Comparison of ENCODE assay signal across 14 cellular contexts in the genomic region with DNA sequence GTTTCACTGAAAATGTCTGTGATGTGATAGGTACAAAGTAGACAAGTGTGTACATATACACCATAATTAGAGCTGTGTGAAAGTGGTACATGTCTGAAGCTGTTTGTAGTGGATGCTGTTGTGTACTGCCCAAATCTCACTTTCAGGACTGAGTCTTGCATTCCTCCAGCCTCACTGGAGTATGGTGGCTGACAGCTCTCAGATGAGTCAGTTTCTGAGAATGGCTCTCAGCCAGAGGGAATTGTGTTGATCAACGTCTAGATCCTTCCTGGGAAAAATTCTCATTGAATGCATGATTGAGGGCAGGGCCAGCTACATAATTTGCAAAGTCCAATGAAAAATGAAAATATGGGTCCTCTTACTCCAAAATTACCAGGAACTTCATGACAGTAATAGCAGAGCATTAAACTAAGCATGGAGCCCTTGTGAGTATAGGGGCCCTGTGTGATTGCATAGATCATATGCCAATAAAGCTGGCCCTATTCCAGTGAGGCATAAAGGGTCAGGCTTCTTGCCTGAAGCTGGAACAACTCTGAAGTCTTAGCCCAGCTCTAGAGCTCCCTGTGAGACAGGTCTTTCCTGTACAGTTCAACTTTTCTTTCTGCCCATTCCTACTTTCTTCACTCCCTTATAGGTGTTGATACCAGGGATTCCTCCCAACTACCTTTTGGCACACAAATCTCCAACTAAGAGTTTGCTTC. TPM values are rescaled to one million over a fixed set of nuclear protein-coding genes. Genes with fewer than 3 reads are reported as not detected.
DNase-seq lines count a peak whose midpoint lies in the region; ATAC-seq, FAIRE-seq and TF ChIP-seq lines count a peak whose summit lies in the region.
"Had no signal": no experiment of that assay in that cellular context is flagged by ENCODE, and none has a peak within 500 bp of the region (broad histone marks: within the 10 kb centered on the region; RNA-seq: fewer than 3 reads in every experiment).

No MANE protein-coding gene starts in this region.

- no peaks in the 10 kb centered on the region for H3K36me3 ChIP-seq in bronchial epithelial cell (ENCODE audit: control insufficient read depth, insufficient read depth, low read length)
- H3K36me3 ChIP-seq: BE2C, vagina had no signal

- DNase-seq in Daoy (ENCODE audit: low read depth): peak; percentile 60
- DNase-seq in M059J (ENCODE audit: low read depth): peak; percentile 73
- peak; percentile 82 for DNase-seq in bronchial epithelial cell (ENCODE audit: low read depth)
- peak; percentile 58 for DNase-seq in kidney glomerular epithelial cell (lab: John Stamatoyannopoulos, UW)
- DNase-seq in activated gamma-delta T cell treated with Interleukin-2 at 50 U/mL for 16 hours: no peak
- no peak for DNase-seq in NCI-H2196 (lab: John Stamatoyannopoulos, UW; ENCODE audit: unreplicated experiment)
- DNase-seq: activated CD8-positive, alpha-beta memory T cell treated with anti-CD3 and anti-CD28 coated beads, Interleukin-2, amount 10 ng/mL, durations not matched to agents 7 days and 5 days; BE2C; DMS79; kidney; NCI-H69 had no signal

- TF ChIP-seq CTCF in bronchial epithelial cell (IDR thresholded peaks at IDR 0.05; ENCODE audit: insufficient read depth, low read length, severe bottlenecking): no peak

- no peak overlapping the region for H3K4me3 ChIP-seq in bronchial epithelial cell (ENCODE audit: low read depth, low read length)
- H3K4me3 ChIP-seq: vagina had no signal

- peak; percentile 60 for FAIRE-seq in bronchial epithelial cell (lab: Jason Lieb, UNC)

- ATAC-seq in GM21619 (IDR thresholded peaks at IDR 0.05; ENCODE audit: unreplicated experiment): no peak
- no peak for ATAC-seq in GM21381 (IDR thresholded peaks at IDR 0.05; ENCODE audit: unreplicated experiment)
- ATAC-seq: activated CD8-positive, alpha-beta memory T cell treated with anti-CD3 and anti-CD28 coated beads, Interleukin-2, amount 10 ng/mL, durations not matched to agents 7 days and 5 days had no signal

- H3K27me3 ChIP-seq in bronchial epithelial cell (ENCODE audit: control insufficient read depth, insufficient read depth, low read length): peaks cover 4% of the 10 kb centered on the region
- H3K27me3 ChIP-seq: BE2C, vagina had no signal

RNA-seq across cellular contexts. Expression of a gene that starts 10.8 kb away (rescaled TPM):
- 9.8 and 20.0 TPM in 2 replicates for total RNA-seq in Daoy (2014; rRNA removed; shearing (Covaris generic))
- 6.9 and 7.8 TPM in 2 replicates for total RNA-seq in M059J (2014; rRNA removed; shearing (Covaris generic))
- total RNA-seq in bronchial epithelial cell: 24.7 and 50.1 TPM in 2 replicates

Comparison
In these comparisons a context has a peak if more than half of its experiments do, and no peak if none do; other contexts are left out.
1. DNase-seq: peak in Daoy (single experiment), M059J (single experiment), bronchial epithelial cell (single experiment) and kidney glomerular epithelial cell (single experiment); none in activated gamma-delta T cell treated with Interleukin-2 at 50 U/mL for 16 hours (single experiment) and NCI-H2196 (single experiment).